11 cellular contexts compared by ENCODE assay signal in genomic region chr1:235295902-235296350, GRCh38. TPM values are rescaled to one million over a fixed set of nuclear protein-coding genes. Genes with fewer than 3 reads are reported as not detected.
DNase-seq lines count a peak whose midpoint lies in the region; TF ChIP-seq lines count a peak whose summit lies in the region.
"Had no signal": no experiment of that assay in that cellular context is flagged by ENCODE, and none has a peak within 500 bp of the region (broad histone marks: within the 10 kb centered on the region; RNA-seq: fewer than 3 reads in every experiment).

No MANE protein-coding gene starts in this region.

- peaks cover 93% of the 10 kb centered on the region for H3K79me2 ChIP-seq in PC-9 (ENCODE audit: low read depth)

- H3K9me3 ChIP-seq in PC-9 (ENCODE audit: insufficient read depth, low read depth) (peaks cover 6% of the 10 kb centered on the region; the same call in 1 of the 2 replicates), uterus (no peaks in the 10 kb centered on the region)
- H3K9me3 ChIP-seq: vagina had no signal

- CTCF ChIA-PET in PC-9 (lab: Charles Lee) = interaction anchor here (0.5 kb wide), 1 partner anchor 35 kb away, joined by 4 read pairs; no protein-coding TSS in a partner anchor

- no peak overlapping the region for H2AFZ ChIP-seq in PC-9

- POLR2A ChIA-PET in PC-9 (lab: Charles Lee; ENCODE audit: unreplicated experiment) = interaction anchor here (0.6 to 0.7 kb wide), 4 partner anchors 22 to 922 kb away, joined by 3 to 6 read pairs (median 4); partner anchors contain the start of gene COA6

- H3K4me3 ChIP-seq in PC-9 (peak overlapping the region; percentile 17; the same call in 1 of the 2 replicates), epithelial cell of esophagus (ENCODE audit: low read length) (no peak overlapping the region), uterus (no peak overlapping the region)
- H3K4me3 ChIP-seq: vagina had no signal

- H3K27me3 ChIP-seq in PC-9 (ENCODE audit: insufficient read depth, low read depth) (no peaks in the 10 kb centered on the region), uterus (no peaks in the 10 kb centered on the region)
- H3K27me3 ChIP-seq: vagina had no signal

- H3K36me3 ChIP-seq in PC-9 (ENCODE audit: low read depth) (no peaks in the 10 kb centered on the region), uterus (no peaks in the 10 kb centered on the region)
- H3K36me3 ChIP-seq: vagina had no signal

- H3K4me1 ChIP-seq in PC-9 (replicated peaks; ENCODE audit: insufficient read depth) = peaks cover 40% of the 10 kb centered on the region
- no peaks in the 10 kb centered on the region for H3K4me1 ChIP-seq in uterus

- H3K27ac ChIP-seq in PC-9 (peak overlapping the region; percentile 77), uterus (no peak overlapping the region)
- H3K27ac ChIP-seq: vagina had no signal

- intact Hi-C loops in PC-9 (cut with micrococcal nuclease; ENCODE audit: unreplicated experiment) = loop anchor here (2.0 kb wide), 1 partner anchor 33 kb away; the partner anchor contains the start of genes ARID4B and GGPS1
- intact Hi-C loops in uterus (cut with DNase I; ENCODE audit: low total_unique reads) = no loop called here

- no peak for TF ChIP-seq CTCF in PC-9 (conservative IDR thresholded peaks at IDR 0.05)
- no peak for TF ChIP-seq CTCF in epithelial cell of esophagus (IDR thresholded peaks at IDR 0.05; ENCODE audit: insufficient read depth, low read depth, low read length, missing control alignments)
- no peak for TF ChIP-seq CTCF in uterus (IDR thresholded peaks at IDR 0.05)

- no peak for TF ChIP-seq POLR2A in uterus (IDR thresholded peaks at IDR 0.05)

- H3K4me2 ChIP-seq in PC-9 = peak overlapping the region; percentile 70

- H4K20me1 ChIP-seq in PC-9 (ENCODE audit: insufficient read depth) = peaks cover 35% of the 10 kb centered on the region

- no peaks in the 10 kb centered on the region for H3K9me2 ChIP-seq in PC-9 (ENCODE audit: insufficient read depth)

- peaks cover 23% of the 10 kb centered on the region for H3F3A ChIP-seq in PC-9 (ENCODE audit: insufficient read depth, low read depth)

- BruUV-seq in PC-9 (replicated peaks; lab: Mats Ljungman, UMichigan) = no TSS peak

- peak; percentile 90 for DNase-seq in DMS53 (lab: John Stamatoyannopoulos, UW)
- peak; percentile 81 to 91 for DNase-seq in PC-9
- DNase-seq in epithelial cell of esophagus (ENCODE audit: low read depth) = peak; percentile 57
- DNase-seq in non-pigmented ciliary epithelial cell (ENCODE audit: low read depth) = peak; percentile 50
- no peak for DNase-seq in DMS 273 (lab: John Stamatoyannopoulos, UW; ENCODE audit: unreplicated experiment)
- no peak for DNase-seq in activated CD4-positive, alpha-beta T cell treated with anti-CD3 and anti-CD28 coated beads, Interleukin-2, amount 50 U/mL, for 48 hours
- no peak for DNase-seq in uterus
- no peak for DNase-seq in NCI-H510A treated with DMSO at 0.1 percent for 48 hours (lab: John Stamatoyannopoulos, UW)
- DNase-seq: activated CD8-positive, alpha-beta memory T cell treated with anti-CD3 and anti-CD28 coated beads, Interleukin-2, amount 10 ng/mL, durations not matched to agents 7 days and 5 days; NCI-H1105 treated with DMSO at 0.1 percent for 48 hours had no signal

RNA-seq across cellular contexts. Expression of gene ARID4B, which starts 32.1 kb away (rescaled TPM):
- total RNA-seq in PC-9 (2021) (42.6 and 47.1 TPM in 2 replicates), uterus (10 to 100 TPM; 21.0 to 69.4 (median 50.4) TPM)

RNA-seq across cellular contexts. Expression of gene GGPS1, which starts 32.4 kb away (rescaled TPM):
- total RNA-seq in PC-9 (2021) = 47.4 and 61.7 TPM in 2 replicates
- total RNA-seq in uterus = 10 to 100 TPM in 3 of 4 donors, 1 to 10 TPM in 1; 10.0 to 40.2 (median 25.6) TPM

Comparison
In these comparisons a context has a peak if more than half of its experiments do, and no peak if none do; other contexts are left out.
1. DNase-seq: peak in DMS53 (single experiment), PC-9 (2 of 2), epithelial cell of esophagus (single experiment) and non-pigmented ciliary epithelial cell (single experiment); none in DMS 273 (single experiment), activated CD4-positive, alpha-beta T cell treated with anti-CD3 and anti-CD28 coated beads, Interleukin-2, amount 50 U/mL, for 48 hours (0 of 2), uterus (0 of 2) and NCI-H510A treated with DMSO at 0.1 percent for 48 hours (single experiment).